Comparison of ENCODE assay signal across 30 cellular contexts in the genomic region with DNA sequence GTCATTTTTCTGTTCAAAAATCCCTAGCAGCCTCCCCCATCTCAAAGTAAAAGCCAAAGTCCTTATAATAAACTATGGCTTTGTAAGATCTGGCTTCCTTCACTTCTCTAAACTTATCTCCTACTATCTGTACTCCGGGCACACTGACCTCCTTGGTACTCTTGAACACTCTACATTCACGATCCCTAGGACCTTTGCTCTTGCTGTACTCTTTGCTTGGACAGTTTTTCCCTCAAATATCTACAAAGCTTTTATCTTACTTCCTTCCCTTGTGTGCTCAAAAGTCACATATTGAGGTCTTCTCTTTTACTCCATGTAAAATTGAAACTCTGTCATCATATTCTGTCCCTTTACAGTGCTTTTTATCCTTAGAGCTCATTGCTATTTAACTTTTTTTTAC.
"Had no signal": no experiment of that assay in that cellular context is flagged by ENCODE, and none has a peak within 500 bp of the region (broad histone marks: within the 10 kb centered on the region; RNA-seq: fewer than 3 reads in every experiment).

No MANE protein-coding gene starts in this region.

- H3K4me3 Mint-ChIP-seq: activated CD4-positive, alpha-beta T cell treated with anti-CD3 and anti-CD28 coated beads, Interleukin-2, amount 10 ng/mL, durations not matched to agents 24 days and 14 days; activated CD8-positive, alpha-beta T cell treated with anti-CD3 and anti-CD28 coated beads for 36 hours; activated naive CD4-positive, alpha-beta T cell treated with anti-CD3 and anti-CD28 coated beads, Interleukin-2, amount 50 U/mL, for 24 hours; activated naive CD8-positive, alpha-beta T cell treated with anti-CD3 and anti-CD28 coated beads, Interleukin-2, amount 10 ng/mL, durations not matched to agents 7 days and 5 days; activated T-cell treated with anti-CD3 and anti-CD28 coated beads, Interleukin-2, amount 50 U/mL, for 24 hours; central memory CD8-positive, alpha-beta T cell had no signal

- H3K36me3 ChIP-seq: ascending aorta, cardiac muscle cell, MG63, SJCRH30 had no signal

- H3K27me3 Mint-ChIP-seq: activated naive CD8-positive, alpha-beta T cell treated with anti-CD3 and anti-CD28 coated beads, Interleukin-2, amount 10 ng/mL, durations not matched to agents 7 days and 5 days; central memory CD8-positive, alpha-beta T cell had no signal

- H3K36me3 Mint-ChIP-seq: activated naive CD4-positive, alpha-beta T cell treated with anti-CD3 and anti-CD28 coated beads, Interleukin-2, amount 50 U/mL, for 24 hours; activated naive CD8-positive, alpha-beta T cell treated with anti-CD3 and anti-CD28 coated beads, Interleukin-2, amount 10 ng/mL, durations not matched to agents 7 days and 5 days had no signal

- H3K9me3 Mint-ChIP-seq: activated CD4-positive, alpha-beta T cell treated with anti-CD3 and anti-CD28 coated beads, Interleukin-2, amount 10 ng/mL, durations not matched to agents 24 days and 14 days; activated CD8-positive, alpha-beta T cell treated with anti-CD3 and anti-CD28 coated beads for 36 hours; activated T-helper 2 cell treated with anti-CD3 and anti-CD28 coated beads, Interferon-gamma antibody, Interleukin-2, Interleukin-4, amounts not matched to agents 10 μg/mL and 5 μg/mL and 100 μg/mL, durations not matched to agents 14 hours and 24 hours and 36 hours had no signal

- H3K4me3 ChIP-seq: ascending aorta, cardiac muscle cell, MG63, SJCRH30 had no signal

- H3K27me3 ChIP-seq: ascending aorta, cardiac muscle cell, MG63, SJCRH30 had no signal

- H3K27ac ChIP-seq: ascending aorta, cardiac muscle cell, SJCRH30 had no signal

- H3K27ac Mint-ChIP-seq: activated CD4-positive, alpha-beta T cell treated with anti-CD3 and anti-CD28 coated beads, Interleukin-2, amount 10 ng/mL, durations not matched to agents 24 days and 14 days; activated CD8-positive, alpha-beta T cell treated with anti-CD3 and anti-CD28 coated beads for 36 hours; activated naive CD4-positive, alpha-beta T cell treated with anti-CD3 and anti-CD28 coated beads, Interleukin-2, amount 50 U/mL, for 24 hours; activated naive CD8-positive, alpha-beta T cell treated with anti-CD3 and anti-CD28 coated beads, Interleukin-2, amount 10 ng/mL, durations not matched to agents 7 days and 5 days; activated T-cell treated with anti-CD3 and anti-CD28 coated beads, Interleukin-2, amount 50 U/mL, for 24 hours; activated T-helper 2 cell treated with anti-CD3 and anti-CD28 coated beads, Interferon-gamma antibody, Interleukin-2, Interleukin-4, amounts not matched to agents 10 μg/mL and 5 μg/mL and 100 μg/mL, durations not matched to agents 14 hours and 24 hours and 36 hours had no signal

- DNase-seq: activated CD4-positive, alpha-beta T cell treated with anti-CD3 and anti-CD28 coated beads, Interleukin-2, amount 10 ng/mL, durations not matched to agents 24 days and 14 days; activated CD4-positive, alpha-beta T cell treated with anti-CD3 and anti-CD28 coated beads, Interleukin-2, amount 50 U/mL, for 4 hours; activated CD8-positive, alpha-beta T cell treated with anti-CD3 and anti-CD28 coated beads for 36 hours; activated gamma-delta T cell; activated naive CD4-positive, alpha-beta T cell treated with Interleukin-2 at 50 U/mL for 16 hours; activated naive CD8-positive, alpha-beta T cell treated with anti-CD3 and anti-CD28 coated beads, Interleukin-2, amount 10 ng/mL, durations not matched to agents 7 days and 5 days; activated T-cell treated with anti-CD3 and anti-CD28 coated beads, Interleukin-2, amount 50 U/mL, for 24 hours; amygdala; Kasumi-1; KG1; MG63; NCI-H1048; NCI-H1105 treated with DMSO at 0.1 percent for 48 hours; NCI-H1436; NCI-H1694; NCI-H2029; NCI-H345; NCI-H524 treated with DMSO at 0.1 percent for 48 hours; NK-92 treated with Interleukin-12 subunit alpha and Interleukin-12 subunit beta, amount 100 ng/mL, for 24 hours; SHP77; SJCRH30; SW 1271; T-helper 1 cell; T-helper 2 cell; T-helper 9 cell had no signal

- H3K4me1 Mint-ChIP-seq: activated CD4-positive, alpha-beta T cell treated with anti-CD3 and anti-CD28 coated beads, Interleukin-2, amount 10 ng/mL, durations not matched to agents 24 days and 14 days; activated naive CD4-positive, alpha-beta T cell treated with anti-CD3 and anti-CD28 coated beads, Interleukin-2, amount 50 U/mL, for 24 hours; activated naive CD8-positive, alpha-beta T cell treated with anti-CD3 and anti-CD28 coated beads, Interleukin-2, amount 10 ng/mL, durations not matched to agents 7 days and 5 days; central memory CD8-positive, alpha-beta T cell had no signal

- ATAC-seq: activated CD8-positive, alpha-beta T cell treated with anti-CD3 and anti-CD28 coated beads for 36 hours had no signal
